12 cellular contexts compared by ENCODE assay signal in genomic region chr12:31603546-31604009, GRCh38. TPM values are rescaled to one million over a fixed set of nuclear protein-coding genes. Genes with fewer than 3 reads are reported as not detected.
A peak's percentile ranks its signal among the peaks of the same experiment; 100 is the strongest.
DNase-seq lines count a peak whose midpoint lies in the region; ATAC-seq and TF ChIP-seq lines count a peak whose summit lies in the region.
"Had no signal": no experiment of that assay in that cellular context is flagged by ENCODE, and none has a peak within 500 bp of the region (broad histone marks: within the 10 kb centered on the region; RNA-seq: fewer than 3 reads in every experiment).

No MANE protein-coding gene starts in this region.

- H3K79me1 ChIP-seq in H9 (ENCODE audit: insufficient read depth, low read depth, low read length, poor library complexity, severe bottlenecking) = no peaks in the 10 kb centered on the region

- peaks cover 4% of the 10 kb centered on the region for H3K36me3 Mint-ChIP-seq in CD4-positive, alpha-beta T cell (ENCODE audit: low read depth)
- peaks cover 4 to 11% (median 5%) of the 10 kb centered on the region in 3 experiments; a peak in 5 of 7 replicates for H3K36me3 Mint-ChIP-seq in H9 (ENCODE audit: insufficient read depth in 1 of 3, low read depth in 3 of 3)

- no peak overlapping the region for H2AK5ac ChIP-seq in H9 (ENCODE audit: insufficient read length, low read length)

- H2BK20ac ChIP-seq in H9 (ENCODE audit: low read depth, low read length, poor library complexity, severe bottlenecking) = no peak overlapping the region

- no peaks in the 10 kb centered on the region for H3K79me2 ChIP-seq in H9 (ENCODE audit: insufficient read depth, low read length)

- H3K56ac ChIP-seq in H9 (ENCODE audit: insufficient read length, low read depth, low read length) = no peak overlapping the region

- ATAC-seq in GM19043 (IDR thresholded peaks at IDR 0.05; ENCODE audit: low read depth, unreplicated experiment) = peak; percentile 94
- ATAC-seq in HG02588 (IDR thresholded peaks at IDR 0.05; ENCODE audit: unreplicated experiment) = peak; percentile 96
- ATAC-seq in HG03439 (IDR thresholded peaks at IDR 0.05; ENCODE audit: unreplicated experiment) = peak; percentile 97
- ATAC-seq in CD4-positive, alpha-beta T cell (ENCODE audit: poor library complexity) = no peak
- ATAC-seq: activated CD8-positive, alpha-beta T cell treated with anti-CD3 and anti-CD28 coated beads, Interleukin-2, amount 10 ng/mL, durations not matched to agents 7 days and 5 days had no signal

- H3K18ac ChIP-seq in H9 (ENCODE audit: insufficient read length, low read depth, low read length) = no peak overlapping the region

- no peaks in the 10 kb centered on the region for H4K20me1 ChIP-seq in H9 (ENCODE audit: control insufficient read depth, insufficient read depth, insufficient read length)

- no peaks in the 10 kb centered on the region for H3K23me2 ChIP-seq in H9 (ENCODE audit: insufficient read length, low read depth, low read length, poor library complexity, severe bottlenecking)

- no peak overlapping the region for H3K9ac ChIP-seq in H9 (ENCODE audit: extremely low read depth, insufficient read length, low read length)

- H3K9me3 Mint-ChIP-seq in CD4-positive, alpha-beta T cell = peaks cover 6% of the 10 kb centered on the region
- H3K9me3 Mint-ChIP-seq in H9 = peaks cover 11 to 14% of the 10 kb centered on the region in 2 experiments

- H4K8ac ChIP-seq in H9 (replicated peaks; ENCODE audit: insufficient read length, low read depth, low read length) = no peak overlapping the region

- 61 to 69% (median 68%) methylated on average over 3 of the region's 3 CpGs for WGBS in spleen, 5 donors
- no CpG with 5 or more reads among the region's 3 CpGs for WGBS in H9 (ENCODE audit: extremely low coverage, insufficient read length, low lambda C conversion rate)

- peaks cover 19% of the 10 kb centered on the region for H3K27me3 Mint-ChIP-seq in CD4-positive, alpha-beta T cell
- H3K27me3 Mint-ChIP-seq in H9 (ENCODE audit: low read depth) = no peaks in the 10 kb centered on the region

- H2BK12ac ChIP-seq in H9 (ENCODE audit: insufficient read length, low read depth, low read length) = no peak overlapping the region

- H3T11ph ChIP-seq in H9 (ENCODE audit: low read length) = no peak overlapping the region

- no peak overlapping the region for H2BK5ac ChIP-seq in H9 (ENCODE audit: insufficient read length, low read length)

- H3K27me3 ChIP-seq in spleen (replicated peaks in 1 of 7) = no peaks in the 10 kb centered on the region
- peaks cover 12% of the 10 kb centered on the region for H3K27me3 ChIP-seq in CD4-positive, alpha-beta T cell (ENCODE audit: control insufficient read depth, insufficient read depth, low read length)
- H3K27me3 ChIP-seq in H9 (ENCODE audit: insufficient read depth, low read length) = no peaks in the 10 kb centered on the region
- H3K27me3 ChIP-seq: esophagus muscularis mucosa had no signal

- H3K4me3 Mint-ChIP-seq in CD4-positive, alpha-beta T cell = no peak overlapping the region
- no peak overlapping the region for H3K4me3 Mint-ChIP-seq in H9
- H3K4me3 Mint-ChIP-seq: activated CD8-positive, alpha-beta T cell treated with anti-CD3 and anti-CD28 coated beads, Interleukin-2, amount 10 ng/mL, durations not matched to agents 7 days and 5 days had no signal

- DNase-seq in spleen (no peak), H9 (no peak), epidermal melanocyte (ENCODE audit: insufficient read length, low spot score) (no peak)
- DNase-seq in CD4-positive, alpha-beta T cell = no peak
- DNase-seq: activated CD8-positive, alpha-beta T cell treated with anti-CD3 and anti-CD28 coated beads, Interleukin-2, amount 10 ng/mL, durations not matched to agents 7 days and 5 days; DND-41; NCI-H1417 treated with DMSO at 0.1 percent for 48 hours; Right ventricle myocardium superior had no signal

- no peaks in the 10 kb centered on the region for H3K36me3 ChIP-seq in spleen
- H3K36me3 ChIP-seq: esophagus muscularis mucosa had no signal

- intact Hi-C loops in spleen (cut with DNase I; ENCODE audit: low total_unique reads) = no loop called here
- intact Hi-C loops in CD4-positive, alpha-beta T cell (cut with DNase I, micrococcal nuclease) = no loop called here

- no peak overlapping the region for H4K5ac ChIP-seq in H9 (ENCODE audit: insufficient read length, low read depth, low read length)

- no peak for TF ChIP-seq CTCF in spleen (IDR thresholded peaks at IDR 0.05 in 8 of 11, conservative IDR thresholded peaks at IDR 0.05 in 3 of 11)
- TF ChIP-seq CTCF in CD4-positive, alpha-beta T cell (IDR thresholded peaks at IDR 0.05) = no peak
- TF ChIP-seq CTCF in H9 (conservative IDR thresholded peaks at IDR 0.05) = no peak

- H3K4me1 Mint-ChIP-seq in CD4-positive, alpha-beta T cell (ENCODE audit: low read depth) = no peaks in the 10 kb centered on the region
- peaks cover 0 to 3% of the 10 kb centered on the region in 2 experiments; a peak in 1 of 4 replicates for H3K4me1 Mint-ChIP-seq in H9

- H3K4me2 ChIP-seq in H9 (ENCODE audit: insufficient read depth, insufficient read length, low read length) = no peak overlapping the region

- peaks cover 0 to 37% (median 18%) of the 10 kb centered on the region in 6 donors for H3K4me1 ChIP-seq in spleen
- no peaks in the 10 kb centered on the region for H3K4me1 ChIP-seq in H9 (ENCODE audit: insufficient read depth, low read length)
- H3K4me1 ChIP-seq: esophagus muscularis mucosa had no signal

- POLR2A ChIA-PET in CD4-positive, alpha-beta T cell (lab: Charles Lee) = no interaction called here

- no peak overlapping the region for H3K27ac Mint-ChIP-seq in CD4-positive, alpha-beta T cell
- no peak overlapping the region for H3K27ac Mint-ChIP-seq in H9
- H3K27ac Mint-ChIP-seq: activated CD8-positive, alpha-beta T cell treated with anti-CD3 and anti-CD28 coated beads, Interleukin-2, amount 10 ng/mL, durations not matched to agents 7 days and 5 days had no signal

- H3K14ac ChIP-seq in H9 (ENCODE audit: insufficient read depth, low read length) = no peak overlapping the region

- H2BK120ac ChIP-seq in H9 (ENCODE audit: low read depth, low read length, poor library complexity, severe bottlenecking) = no peak overlapping the region

- H3K9me3 ChIP-seq in spleen = peaks cover 4 to 27% (median 23%) of the 10 kb centered on the region in 8 donors
- peaks cover 8% of the 10 kb centered on the region for H3K9me3 ChIP-seq in CD4-positive, alpha-beta T cell (ENCODE audit: control insufficient read depth, low read length)
- H3K9me3 ChIP-seq in H9 (ENCODE audit: control insufficient read depth, low read depth, low read length) = no peaks in the 10 kb centered on the region

- H3K23ac ChIP-seq in H9 (ENCODE audit: insufficient read length, low read depth, low read length) = no peak overlapping the region

- no peak overlapping the region for H2AFZ ChIP-seq in H9 (ENCODE audit: low read length)

- CTCF ChIA-PET in CD4-positive, alpha-beta T cell (lab: Charles Lee) = interaction anchor here (0.7 kb wide), 1 partner anchor 784 kb away, joined by 3 read pairs; no protein-coding TSS in a partner anchor

- H3K27ac ChIP-seq in spleen (peak overlapping the region in 6 of 8 donors; percentile 24 to 80 (median 64)), H9 (ENCODE audit: insufficient read length, low read depth, low read length) (no peak overlapping the region)
- no peak overlapping the region for H3K27ac ChIP-seq in CD4-positive, alpha-beta T cell (ENCODE audit: low read depth, low read length)
- H3K27ac ChIP-seq: esophagus muscularis mucosa had no signal

- no peak for TF ChIP-seq POLR2A in spleen (IDR thresholded peaks at IDR 0.05)

- H2BK15ac ChIP-seq in H9 (ENCODE audit: low read depth, low read length) = no peak overlapping the region

- no peak overlapping the region for H3K4me3 ChIP-seq in spleen
- H3K4me3 ChIP-seq: esophagus muscularis mucosa had no signal

- no peak overlapping the region for H3K4ac ChIP-seq in H9 (ENCODE audit: low read depth, low read length)

- no peak overlapping the region for H4K91ac ChIP-seq in H9 (ENCODE audit: insufficient read length, low read depth, low read length)

RNA-seq across cellular contexts. Expression of gene DENND5B, which starts 12.6 kb away (rescaled TPM):
- total RNA-seq in spleen = 10 to 100 TPM; 23.1 to 42.5 (median 30.5) TPM
- polyA plus RNA-seq in spleen = 1 to 10 TPM; 4.5 to 7.0 (median 6.1) TPM
- total RNA-seq in CD4-positive, alpha-beta T cell = under 1 TPM; 0.22 to 0.25 TPM
- 13.4 and 14.2 TPM in 2 replicates for total RNA-seq in H9 (2021)

RNA-seq across cellular contexts. Expression of gene ETFBKMT, which starts 55.9 kb away (rescaled TPM):
- total RNA-seq in spleen = 1 to 10 TPM; 2.9 to 5.6 (median 3.8) TPM
- polyA plus RNA-seq in spleen = 1 to 10 TPM; 1.0 to 2.3 (median 1.3) TPM
- total RNA-seq in CD4-positive, alpha-beta T cell = under 1 TPM; 0.38 to 0.92 TPM
- total RNA-seq in H9 (2021) = 0.81 and 1.4 TPM in 2 replicates

Comparison
In these comparisons a context has a peak if more than half of its experiments do, and no peak if none do; other contexts are left out.
1. H3K27ac ChIP-seq: peak in spleen (6 of 8); none in CD4-positive, alpha-beta T cell (single experiment) and H9 (single experiment).
2. RNA of gene DENND5B, which starts 12.6 kb away (total RNA-seq): 23.1 to 42.5 TPM in spleen and 13.4 to 14.2 TPM in H9; 0.22 to 0.25 TPM in CD4-positive, alpha-beta T cell; every median in the first group is over 10 times any median in the second.